ENCODE assay signal across 1 cellular context in the genomic region with DNA sequence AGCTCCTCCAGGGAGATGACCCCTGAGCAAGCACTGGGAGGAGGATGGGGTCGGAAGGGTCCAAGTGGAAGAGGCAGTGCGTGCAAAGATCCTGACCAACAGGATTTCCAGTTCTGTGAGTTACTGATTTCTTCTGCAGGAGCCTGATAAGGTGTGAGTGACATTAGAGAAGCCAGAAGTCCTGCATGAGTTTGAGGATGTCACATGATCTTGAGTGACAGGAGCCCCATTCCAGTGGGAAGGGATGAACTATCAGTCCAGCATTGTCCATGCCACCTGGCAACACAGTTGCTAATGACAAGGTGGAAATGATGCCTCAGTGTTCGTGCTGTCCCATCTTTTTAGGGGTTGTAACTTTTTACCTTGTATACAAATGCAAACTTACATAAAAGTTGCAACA.
TF ChIP-seq lines count a peak whose summit lies in the region.

No MANE protein-coding gene starts in this region.

TF ChIP-seq in K562, 482 proteins besides CTCF, POLR2A, EP300 and RAD21 (continued from another document):
- TF ChIP-seq, protein P1, sequence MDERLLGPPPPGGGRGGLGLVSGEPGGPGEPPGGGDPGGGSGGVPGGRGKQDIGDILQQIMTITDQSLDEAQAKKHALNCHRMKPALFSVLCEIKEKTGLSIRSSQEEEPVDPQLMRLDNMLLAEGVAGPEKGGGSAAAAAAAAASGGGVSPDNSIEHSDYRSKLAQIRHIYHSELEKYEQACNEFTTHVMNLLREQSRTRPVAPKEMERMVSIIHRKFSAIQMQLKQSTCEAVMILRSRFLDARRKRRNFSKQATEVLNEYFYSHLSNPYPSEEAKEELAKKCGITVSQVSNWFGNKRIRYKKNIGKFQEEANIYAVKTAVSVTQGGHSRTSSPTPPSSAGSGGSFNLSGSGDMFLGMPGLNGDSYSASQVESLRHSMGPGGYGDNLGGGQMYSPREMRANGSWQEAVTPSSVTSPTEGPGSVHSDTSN (CRISPR knock-in tag; IDR thresholded peaks at IDR 0.05; ENCODE audit: low read depth) = 0 out of 2 replicates have a peak, but pooled peaks have one; percentile 7
- TF ChIP-seq, protein P1 (tag; conservative IDR thresholded peaks at IDR 0.05; ENCODE audit: low read depth) = peak; percentile 82
- TF ChIP-seq ARID1B (IDR thresholded peaks at IDR 0.05) = peak; percentile 24; the same call in 1 of the 2 replicates
- TF ChIP-seq, protein P2, sequence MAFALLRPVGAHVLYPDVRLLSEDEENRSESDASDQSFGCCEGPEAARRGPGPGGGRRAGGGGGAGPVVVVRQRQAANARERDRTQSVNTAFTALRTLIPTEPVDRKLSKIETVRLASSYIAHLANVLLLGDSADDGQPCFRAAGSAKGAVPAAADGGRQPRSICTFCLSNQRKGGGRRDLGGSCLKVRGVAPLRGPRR (CRISPR knock-in tag; IDR thresholded peaks at IDR 0.05) = no peak
- TF ChIP-seq, protein P3, sequence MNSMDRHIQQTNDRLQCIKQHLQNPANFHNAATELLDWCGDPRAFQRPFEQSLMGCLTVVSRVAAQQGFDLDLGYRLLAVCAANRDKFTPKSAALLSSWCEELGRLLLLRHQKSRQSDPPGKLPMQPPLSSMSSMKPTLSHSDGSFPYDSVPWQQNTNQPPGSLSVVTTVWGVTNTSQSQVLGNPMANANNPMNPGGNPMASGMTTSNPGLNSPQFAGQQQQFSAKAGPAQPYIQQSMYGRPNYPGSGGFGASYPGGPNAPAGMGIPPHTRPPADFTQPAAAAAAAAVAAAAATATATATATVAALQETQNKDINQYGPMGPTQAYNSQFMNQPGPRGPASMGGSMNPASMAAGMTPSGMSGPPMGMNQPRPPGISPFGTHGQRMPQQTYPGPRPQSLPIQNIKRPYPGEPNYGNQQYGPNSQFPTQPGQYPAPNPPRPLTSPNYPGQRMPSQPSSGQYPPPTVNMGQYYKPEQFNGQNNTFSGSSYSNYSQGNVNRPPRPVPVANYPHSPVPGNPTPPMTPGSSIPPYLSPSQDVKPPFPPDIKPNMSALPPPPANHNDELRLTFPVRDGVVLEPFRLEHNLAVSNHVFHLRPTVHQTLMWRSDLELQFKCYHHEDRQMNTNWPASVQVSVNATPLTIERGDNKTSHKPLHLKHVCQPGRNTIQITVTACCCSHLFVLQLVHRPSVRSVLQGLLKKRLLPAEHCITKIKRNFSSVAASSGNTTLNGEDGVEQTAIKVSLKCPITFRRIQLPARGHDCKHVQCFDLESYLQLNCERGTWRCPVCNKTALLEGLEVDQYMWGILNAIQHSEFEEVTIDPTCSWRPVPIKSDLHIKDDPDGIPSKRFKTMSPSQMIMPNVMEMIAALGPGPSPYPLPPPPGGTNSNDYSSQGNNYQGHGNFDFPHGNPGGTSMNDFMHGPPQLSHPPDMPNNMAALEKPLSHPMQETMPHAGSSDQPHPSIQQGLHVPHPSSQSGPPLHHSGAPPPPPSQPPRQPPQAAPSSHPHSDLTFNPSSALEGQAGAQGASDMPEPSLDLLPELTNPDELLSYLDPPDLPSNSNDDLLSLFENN (IDR thresholded peaks at IDR 0.05; ENCODE audit: low read depth in 2 of 2, low read length in 2 of 2) = no peak
- no peak for TF ChIP-seq PHF21A (IDR thresholded peaks at IDR 0.05; ENCODE audit: borderline replicate concordance, low read depth)
- TF ChIP-seq TAF15 (IDR thresholded peaks at IDR 0.05; ENCODE audit: low read depth, low read length) = no peak
- TF ChIP-seq, protein P4, sequence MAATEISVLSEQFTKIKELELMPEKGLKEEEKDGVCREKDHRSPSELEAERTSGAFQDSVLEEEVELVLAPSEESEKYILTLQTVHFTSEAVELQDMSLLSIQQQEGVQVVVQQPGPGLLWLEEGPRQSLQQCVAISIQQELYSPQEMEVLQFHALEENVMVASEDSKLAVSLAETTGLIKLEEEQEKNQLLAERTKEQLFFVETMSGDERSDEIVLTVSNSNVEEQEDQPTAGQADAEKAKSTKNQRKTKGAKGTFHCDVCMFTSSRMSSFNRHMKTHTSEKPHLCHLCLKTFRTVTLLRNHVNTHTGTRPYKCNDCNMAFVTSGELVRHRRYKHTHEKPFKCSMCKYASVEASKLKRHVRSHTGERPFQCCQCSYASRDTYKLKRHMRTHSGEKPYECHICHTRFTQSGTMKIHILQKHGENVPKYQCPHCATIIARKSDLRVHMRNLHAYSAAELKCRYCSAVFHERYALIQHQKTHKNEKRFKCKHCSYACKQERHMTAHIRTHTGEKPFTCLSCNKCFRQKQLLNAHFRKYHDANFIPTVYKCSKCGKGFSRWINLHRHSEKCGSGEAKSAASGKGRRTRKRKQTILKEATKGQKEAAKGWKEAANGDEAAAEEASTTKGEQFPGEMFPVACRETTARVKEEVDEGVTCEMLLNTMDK (IDR thresholded peaks at IDR 0.05; ENCODE audit: borderline replicate concordance, insufficient read depth, low read depth, low read length, poor library complexity, severe bottlenecking) = no peak
- TF ChIP-seq TAL1 (IDR thresholded peaks at IDR 0.05) = 0 out of 2 replicates have a peak, but pooled peaks have one; percentile 33
- TF ChIP-seq, protein P5, sequence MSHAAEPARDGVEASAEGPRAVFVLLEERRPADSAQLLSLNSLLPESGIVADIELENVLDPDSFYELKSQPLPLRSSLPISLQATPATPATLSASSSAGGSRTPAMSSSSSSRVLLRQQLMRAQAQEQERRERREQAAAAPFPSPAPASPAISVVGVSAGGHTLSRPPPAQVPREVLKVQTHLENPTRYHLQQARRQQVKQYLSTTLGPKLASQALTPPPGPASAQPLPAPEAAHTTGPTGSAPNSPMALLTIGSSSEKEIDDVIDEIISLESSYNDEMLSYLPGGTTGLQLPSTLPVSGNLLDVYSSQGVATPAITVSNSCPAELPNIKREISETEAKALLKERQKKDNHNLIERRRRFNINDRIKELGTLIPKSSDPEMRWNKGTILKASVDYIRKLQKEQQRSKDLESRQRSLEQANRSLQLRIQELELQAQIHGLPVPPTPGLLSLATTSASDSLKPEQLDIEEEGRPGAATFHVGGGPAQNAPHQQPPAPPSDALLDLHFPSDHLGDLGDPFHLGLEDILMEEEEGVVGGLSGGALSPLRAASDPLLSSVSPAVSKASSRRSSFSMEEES (CRISPR knock-in tag; IDR thresholded peaks at IDR 0.05) = peak; percentile 82
- no peak for TF ChIP-seq SMARCA5 (IDR thresholded peaks at IDR 0.05)
- no peak for TF ChIP-seq POLR2AphosphoS5 (IDR thresholded peaks at IDR 0.05; ENCODE audit: control insufficient read depth, insufficient read depth, low read depth, low read length)
- TF ChIP-seq, protein P6, sequence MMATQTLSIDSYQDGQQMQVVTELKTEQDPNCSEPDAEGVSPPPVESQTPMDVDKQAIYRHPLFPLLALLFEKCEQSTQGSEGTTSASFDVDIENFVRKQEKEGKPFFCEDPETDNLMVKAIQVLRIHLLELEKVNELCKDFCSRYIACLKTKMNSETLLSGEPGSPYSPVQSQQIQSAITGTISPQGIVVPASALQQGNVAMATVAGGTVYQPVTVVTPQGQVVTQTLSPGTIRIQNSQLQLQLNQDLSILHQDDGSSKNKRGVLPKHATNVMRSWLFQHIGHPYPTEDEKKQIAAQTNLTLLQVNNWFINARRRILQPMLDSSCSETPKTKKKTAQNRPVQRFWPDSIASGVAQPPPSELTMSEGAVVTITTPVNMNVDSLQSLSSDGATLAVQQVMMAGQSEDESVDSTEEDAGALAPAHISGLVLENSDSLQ (IDR thresholded peaks at IDR 0.05) = peak; percentile 94
- no peak for TF ChIP-seq MAZ (CRISPR knock-in tag; conservative IDR thresholded peaks at IDR 0.05 in 1 of 2, IDR thresholded peaks at IDR 0.05 in 1 of 2)
